Comparison of ENCODE assay signal across 10 cellular contexts in the genomic region with DNA sequence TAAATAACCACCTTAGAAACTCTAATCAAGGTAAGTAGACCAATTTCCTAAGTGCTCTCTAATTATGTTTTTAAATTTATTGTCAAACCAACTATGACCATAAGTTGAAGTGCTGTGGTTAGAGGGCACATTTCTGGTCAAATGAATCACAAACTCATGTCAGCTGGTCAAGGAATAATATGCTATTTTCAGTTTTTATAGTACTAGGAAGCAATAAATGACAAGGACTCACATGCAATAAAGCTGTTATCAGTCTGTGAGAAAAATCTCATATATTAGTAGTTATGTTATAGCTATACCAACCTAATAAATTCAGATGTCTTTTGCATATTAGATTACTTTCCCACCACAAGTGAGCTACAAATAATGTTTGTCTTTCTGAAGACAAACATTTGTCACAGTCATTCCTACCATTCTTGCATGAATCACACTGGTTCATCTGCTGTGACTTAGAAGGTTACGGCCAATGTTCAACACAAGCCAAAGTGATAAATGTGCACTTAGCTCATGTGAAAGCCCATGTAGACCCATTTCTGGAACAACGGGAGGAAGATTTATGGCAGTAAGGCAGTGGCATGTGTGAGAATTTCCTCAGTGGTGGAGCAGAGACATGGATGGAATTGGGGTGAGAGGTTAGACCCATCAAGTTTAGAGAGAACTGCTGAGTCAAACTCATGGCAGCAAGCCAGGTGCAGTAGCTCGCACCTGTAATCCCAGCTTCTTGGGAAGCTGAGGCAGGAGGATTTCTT. TPM values are rescaled to one million over a fixed set of nuclear protein-coding genes. Genes with fewer than 3 reads are reported as not detected.
DNase-seq lines count a peak whose midpoint lies in the region; ATAC-seq and TF ChIP-seq lines count a peak whose summit lies in the region.
"Had no signal": no experiment of that assay in that cellular context is flagged by ENCODE, and none has a peak within 500 bp of the region (broad histone marks: within the 10 kb centered on the region; RNA-seq: fewer than 3 reads in every experiment).

No MANE protein-coding gene starts in this region.

- WGBS in transverse colon (ENCODE audit: low coverage in 1 of 2), 2 donors: 34 to 43% methylated on average over 1 to 3 of the region's 3 CpGs

- TF ChIP-seq CTCF in RWPE2 (IDR thresholded peaks at IDR 0.05; ENCODE audit: poor library complexity, severe bottlenecking) (no peak), transverse colon (IDR thresholded peaks at IDR 0.05) (no peak), GM13976 (IDR thresholded peaks at IDR 0.05; ENCODE audit: borderline replicate concordance, control extremely low read depth, extremely low read depth, insufficient read depth, missing control alignments) (no peak)

- no peak for TF ChIP-seq POLR2A in transverse colon (IDR thresholded peaks at IDR 0.05)

- H3K4me3 Mint-ChIP-seq in activated naive CD4-positive, alpha-beta T cell treated with anti-CD3 and anti-CD28 coated beads, Interleukin-2, amount 50 U/mL, for 24 hours: no peak overlapping the region
- no peak overlapping the region for H3K4me3 Mint-ChIP-seq in activated naive CD4-positive, alpha-beta T cell treated with anti-CD3 and anti-CD28 coated beads, Interleukin-2, amount 10 ng/mL, durations not matched to agents 7 days and 5 days

- H3K36me3 Mint-ChIP-seq in activated naive CD4-positive, alpha-beta T cell treated with anti-CD3 and anti-CD28 coated beads, Interleukin-2, amount 50 U/mL, for 24 hours: peaks cover 2% of the 10 kb centered on the region
- no peaks in the 10 kb centered on the region for H3K36me3 Mint-ChIP-seq in activated naive CD4-positive, alpha-beta T cell treated with anti-CD3 and anti-CD28 coated beads, Interleukin-2, amount 10 ng/mL, durations not matched to agents 7 days and 5 days

- intact Hi-C loops in transverse colon (cut with DNase I; ENCODE audit: low total_unique reads): no loop called here

- no peaks in the 10 kb centered on the region for H3K9me3 ChIP-seq in RWPE2 (ENCODE audit: severe bottlenecking)
- H3K9me3 ChIP-seq in transverse colon: no peaks in the 10 kb centered on the region

- DNase-seq in activated naive CD4-positive, alpha-beta T cell treated with anti-CD3 and anti-CD28 coated beads, Interleukin-2, amount 10 ng/mL, durations not matched to agents 7 days and 5 days: no peak
- no peak for DNase-seq in RWPE2 (ENCODE audit: low spot score)
- peak; percentile 50 for DNase-seq in fibroblast of peridontal ligament (ENCODE audit: extremely low read depth)
- peak; percentile 48 for DNase-seq in transverse colon
- no peak for DNase-seq in GM13976 (ENCODE audit: low spot score)
- no peak for DNase-seq in activated effector memory CD4-positive, alpha-beta T cell treated with anti-CD3 and anti-CD28 coated beads, Interleukin-2, amount 50 U/mL, for 16 hours
- DNase-seq in cortex of kidney (lab: John Stamatoyannopoulos, UW): no peak
- DNase-seq: GOT3; stimulated activated CD4-positive, alpha-beta T cell treated with anti-CD3 and anti-CD28 coated beads, Interleukin-4, amount 100 ng/mL, for 24 hours had no signal

- H3K36me3 ChIP-seq in RWPE2 (ENCODE audit: low read depth) (no peaks in the 10 kb centered on the region), transverse colon (no peaks in the 10 kb centered on the region)

- H3K27me3 Mint-ChIP-seq in activated naive CD4-positive, alpha-beta T cell treated with anti-CD3 and anti-CD28 coated beads, Interleukin-2, amount 50 U/mL, for 24 hours: peaks cover 12% of the 10 kb centered on the region
- peaks cover 16% of the 10 kb centered on the region for H3K27me3 Mint-ChIP-seq in activated naive CD4-positive, alpha-beta T cell treated with anti-CD3 and anti-CD28 coated beads, Interleukin-2, amount 10 ng/mL, durations not matched to agents 7 days and 5 days

- H3K4me3 ChIP-seq in RWPE2 (ENCODE audit: severe bottlenecking): no peak overlapping the region
- no peak overlapping the region for H3K4me3 ChIP-seq in transverse colon

- H3K27ac ChIP-seq in RWPE2 (ENCODE audit: poor library complexity, severe bottlenecking): no peak overlapping the region
- peak overlapping the region in 2 of 4 donors; percentile 6 to 17 for H3K27ac ChIP-seq in transverse colon

- ATAC-seq in RWPE2 (ENCODE audit: low read depth): peak; percentile 83

- in situ Hi-C loops in transverse colon (cut with MboI; ENCODE audit: low pct_ligation_motif_present in 1 of 4, low pct_unique_long_range_greater_than_20kb in 1 of 4, low sequenced_read_pairs in 3 of 4): no loop called here
- in situ Hi-C loops in GM13976 (cut with MboI; ENCODE audit: low sequenced_read_pairs, unreplicated experiment): no loop called here

- H3K27me3 ChIP-seq in RWPE2 (ENCODE audit: insufficient read depth, poor library complexity, severe bottlenecking) (no peaks in the 10 kb centered on the region), transverse colon (peaks cover 4% of the 10 kb centered on the region)

- CTCF ChIA-PET in activated naive CD4-positive, alpha-beta T cell treated with anti-CD3 and anti-CD28 coated beads, Interleukin-2, amount 10 ng/mL, durations not matched to agents 7 days and 5 days (lab: Charles Lee): interaction anchor here (0.6 to 1.0 kb wide), 3 partner anchors 9 to 1351 kb away, joined by 3 to 5 read pairs (median 3); no protein-coding TSS in a partner anchor

- H3K9me3 Mint-ChIP-seq in activated naive CD4-positive, alpha-beta T cell treated with anti-CD3 and anti-CD28 coated beads, Interleukin-2, amount 50 U/mL, for 24 hours: no peaks in the 10 kb centered on the region
- H3K9me3 Mint-ChIP-seq in activated naive CD4-positive, alpha-beta T cell treated with anti-CD3 and anti-CD28 coated beads, Interleukin-2, amount 10 ng/mL, durations not matched to agents 7 days and 5 days: no peaks in the 10 kb centered on the region

- peak overlapping the region; percentile 78 for H3K27ac Mint-ChIP-seq in activated naive CD4-positive, alpha-beta T cell treated with anti-CD3 and anti-CD28 coated beads, Interleukin-2, amount 50 U/mL, for 24 hours
- no peak overlapping the region for H3K27ac Mint-ChIP-seq in activated naive CD4-positive, alpha-beta T cell treated with anti-CD3 and anti-CD28 coated beads, Interleukin-2, amount 10 ng/mL, durations not matched to agents 7 days and 5 days

- TF ChIP-seq EP300 in transverse colon (IDR thresholded peaks at IDR 0.05; ENCODE audit: low read depth): no peak

- peaks cover 5% of the 10 kb centered on the region for H3K4me1 Mint-ChIP-seq in activated naive CD4-positive, alpha-beta T cell treated with anti-CD3 and anti-CD28 coated beads, Interleukin-2, amount 50 U/mL, for 24 hours
- no peaks in the 10 kb centered on the region for H3K4me1 Mint-ChIP-seq in activated naive CD4-positive, alpha-beta T cell treated with anti-CD3 and anti-CD28 coated beads, Interleukin-2, amount 10 ng/mL, durations not matched to agents 7 days and 5 days

- peaks cover 11% of the 10 kb centered on the region for H3K4me1 ChIP-seq in RWPE2 (ENCODE audit: insufficient read depth, poor library complexity, severe bottlenecking)
- peaks cover 0 to 10% (median 6%) of the 10 kb centered on the region in 4 donors for H3K4me1 ChIP-seq in transverse colon

RNA-seq across cellular contexts. Expression of a gene that starts 27.4 kb away (rescaled TPM):
- 10 to 100 TPM; 30.0 to 99.5 (median 31.7) TPM for total RNA-seq in transverse colon

RNA-seq across cellular contexts. Expression of a gene that starts 58.9 kb away (rescaled TPM):
- total RNA-seq in transverse colon: 10 to 100 TPM in 3 of 4 donors, under 1 TPM in 1; 0.60 to 25.4 (median 17.7) TPM

Comparison
In these comparisons a context has a peak if more than half of its experiments do, and no peak if none do; other contexts are left out.
1. DNase-seq: peak in fibroblast of peridontal ligament (single experiment) and transverse colon (single experiment); none in activated naive CD4-positive, alpha-beta T cell treated with anti-CD3 and anti-CD28 coated beads, Interleukin-2, amount 10 ng/mL, durations not matched to agents 7 days and 5 days (single experiment), RWPE2 (single experiment), GM13976 (single experiment), activated effector memory CD4-positive, alpha-beta T cell treated with anti-CD3 and anti-CD28 coated beads, Interleukin-2, amount 50 U/mL, for 16 hours (single experiment) and cortex of kidney (single experiment).